ENCODE assay signal across 1 cellular context in the genomic region with DNA sequence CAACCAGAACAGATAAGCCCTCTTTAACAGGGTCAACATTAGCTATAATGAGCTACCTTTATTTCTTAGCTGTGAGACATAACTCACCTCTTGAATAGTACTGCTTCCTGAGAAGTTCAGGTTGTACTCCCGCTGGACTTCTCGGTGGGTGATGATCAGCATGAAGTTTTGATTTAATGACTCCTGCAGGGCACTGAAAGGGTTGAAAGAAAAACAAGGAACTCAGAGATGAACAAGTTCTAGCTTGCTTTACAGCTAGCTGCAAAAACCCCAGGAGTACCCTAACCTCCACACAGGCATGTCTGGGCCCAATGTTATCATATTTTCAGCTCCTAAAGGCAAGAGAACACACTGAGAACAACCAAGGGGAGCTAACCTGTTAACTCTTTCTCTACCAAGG.
TF ChIP-seq lines count a peak whose summit lies in the region.

No MANE protein-coding gene starts in this region.

TF ChIP-seq in HEK293, 187 proteins besides CTCF, POLR2A, EP300 and RAD21 (continued from another document and continues in another):
- TF ChIP-seq, protein P1, sequence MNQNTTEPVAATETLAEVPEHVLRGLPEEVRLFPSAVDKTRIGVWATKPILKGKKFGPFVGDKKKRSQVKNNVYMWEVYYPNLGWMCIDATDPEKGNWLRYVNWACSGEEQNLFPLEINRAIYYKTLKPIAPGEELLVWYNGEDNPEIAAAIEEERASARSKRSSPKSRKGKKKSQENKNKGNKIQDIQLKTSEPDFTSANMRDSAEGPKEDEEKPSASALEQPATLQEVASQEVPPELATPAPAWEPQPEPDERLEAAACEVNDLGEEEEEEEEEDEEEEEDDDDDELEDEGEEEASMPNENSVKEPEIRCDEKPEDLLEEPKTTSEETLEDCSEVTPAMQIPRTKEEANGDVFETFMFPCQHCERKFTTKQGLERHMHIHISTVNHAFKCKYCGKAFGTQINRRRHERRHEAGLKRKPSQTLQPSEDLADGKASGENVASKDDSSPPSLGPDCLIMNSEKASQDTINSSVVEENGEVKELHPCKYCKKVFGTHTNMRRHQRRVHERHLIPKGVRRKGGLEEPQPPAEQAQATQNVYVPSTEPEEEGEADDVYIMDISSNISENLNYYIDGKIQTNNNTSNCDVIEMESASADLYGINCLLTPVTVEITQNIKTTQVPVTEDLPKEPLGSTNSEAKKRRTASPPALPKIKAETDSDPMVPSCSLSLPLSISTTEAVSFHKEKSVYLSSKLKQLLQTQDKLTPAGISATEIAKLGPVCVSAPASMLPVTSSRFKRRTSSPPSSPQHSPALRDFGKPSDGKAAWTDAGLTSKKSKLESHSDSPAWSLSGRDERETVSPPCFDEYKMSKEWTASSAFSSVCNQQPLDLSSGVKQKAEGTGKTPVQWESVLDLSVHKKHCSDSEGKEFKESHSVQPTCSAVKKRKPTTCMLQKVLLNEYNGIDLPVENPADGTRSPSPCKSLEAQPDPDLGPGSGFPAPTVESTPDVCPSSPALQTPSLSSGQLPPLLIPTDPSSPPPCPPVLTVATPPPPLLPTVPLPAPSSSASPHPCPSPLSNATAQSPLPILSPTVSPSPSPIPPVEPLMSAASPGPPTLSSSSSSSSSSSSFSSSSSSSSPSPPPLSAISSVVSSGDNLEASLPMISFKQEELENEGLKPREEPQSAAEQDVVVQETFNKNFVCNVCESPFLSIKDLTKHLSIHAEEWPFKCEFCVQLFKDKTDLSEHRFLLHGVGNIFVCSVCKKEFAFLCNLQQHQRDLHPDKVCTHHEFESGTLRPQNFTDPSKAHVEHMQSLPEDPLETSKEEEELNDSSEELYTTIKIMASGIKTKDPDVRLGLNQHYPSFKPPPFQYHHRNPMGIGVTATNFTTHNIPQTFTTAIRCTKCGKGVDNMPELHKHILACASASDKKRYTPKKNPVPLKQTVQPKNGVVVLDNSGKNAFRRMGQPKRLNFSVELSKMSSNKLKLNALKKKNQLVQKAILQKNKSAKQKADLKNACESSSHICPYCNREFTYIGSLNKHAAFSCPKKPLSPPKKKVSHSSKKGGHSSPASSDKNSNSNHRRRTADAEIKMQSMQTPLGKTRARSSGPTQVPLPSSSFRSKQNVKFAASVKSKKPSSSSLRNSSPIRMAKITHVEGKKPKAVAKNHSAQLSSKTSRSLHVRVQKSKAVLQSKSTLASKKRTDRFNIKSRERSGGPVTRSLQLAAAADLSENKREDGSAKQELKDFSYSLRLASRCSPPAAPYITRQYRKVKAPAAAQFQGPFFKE (tag by site-specific recombination; IDR thresholded peaks at IDR 0.05; ENCODE audit: borderline replicate concordance), result no peak
- no peak for TF ChIP-seq ZBTB49 (tag by site-specific recombination; IDR thresholded peaks at IDR 0.05; ENCODE audit: low read depth)
- TF ChIP-seq, protein P2, sequence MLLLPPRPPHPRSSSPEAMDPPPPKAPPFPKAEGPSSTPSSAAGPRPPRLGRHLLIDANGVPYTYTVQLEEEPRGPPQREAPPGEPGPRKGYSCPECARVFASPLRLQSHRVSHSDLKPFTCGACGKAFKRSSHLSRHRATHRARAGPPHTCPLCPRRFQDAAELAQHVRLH (tag by site-specific recombination; IDR thresholded peaks at IDR 0.05), result peak; percentile 53; the same call in 1 of the 2 replicates
- no peak for TF ChIP-seq PRDM1 (tag by site-specific recombination; IDR thresholded peaks at IDR 0.05)
- TF ChIP-seq SP3 (tag by site-specific recombination; IDR thresholded peaks at IDR 0.05), result no peak
- TF ChIP-seq ZNF530 (tag by site-specific recombination; IDR thresholded peaks at IDR 0.05; ENCODE audit: low read depth), result no peak
- TF ChIP-seq BCL11B (tag by site-specific recombination; IDR thresholded peaks at IDR 0.05; ENCODE audit: low read depth), result no peak
- TF ChIP-seq, protein P3, sequence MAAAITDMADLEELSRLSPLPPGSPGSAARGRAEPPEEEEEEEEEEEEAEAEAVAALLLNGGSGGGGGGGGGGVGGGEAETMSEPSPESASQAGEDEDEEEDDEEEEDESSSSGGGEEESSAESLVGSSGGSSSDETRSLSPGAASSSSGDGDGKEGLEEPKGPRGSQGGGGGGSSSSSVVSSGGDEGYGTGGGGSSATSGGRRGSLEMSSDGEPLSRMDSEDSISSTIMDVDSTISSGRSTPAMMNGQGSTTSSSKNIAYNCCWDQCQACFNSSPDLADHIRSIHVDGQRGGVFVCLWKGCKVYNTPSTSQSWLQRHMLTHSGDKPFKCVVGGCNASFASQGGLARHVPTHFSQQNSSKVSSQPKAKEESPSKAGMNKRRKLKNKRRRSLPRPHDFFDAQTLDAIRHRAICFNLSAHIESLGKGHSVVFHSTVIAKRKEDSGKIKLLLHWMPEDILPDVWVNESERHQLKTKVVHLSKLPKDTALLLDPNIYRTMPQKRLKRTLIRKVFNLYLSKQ (tag by site-specific recombination; IDR thresholded peaks at IDR 0.05; ENCODE audit: borderline replicate concordance), result no peak
- no peak for TF ChIP-seq ZNF174 (tag by site-specific recombination; IDR thresholded peaks at IDR 0.05)
- TF ChIP-seq ZNF274 (IDR thresholded peaks at IDR 0.05; ENCODE audit: low read length), result no peak
- TF ChIP-seq ZNF274 (tag by site-specific recombination; IDR thresholded peaks at IDR 0.05; ENCODE audit: borderline replicate concordance), result no peak
- no peak for TF ChIP-seq ZNF791 (tag by site-specific recombination; IDR thresholded peaks at IDR 0.05)
- TF ChIP-seq ZNF341 (tag by site-specific recombination; IDR thresholded peaks at IDR 0.05; ENCODE audit: low read depth), result no peak
- TF ChIP-seq ZNF501 (tag by site-specific recombination; IDR thresholded peaks at IDR 0.05), result no peak
- peak; percentile 55; the same call in 1 of the 2 replicates for TF ChIP-seq ZBTB8A (tag by site-specific recombination; IDR thresholded peaks at IDR 0.05)
- TF ChIP-seq OSR2 (tag by site-specific recombination; IDR thresholded peaks at IDR 0.05), result peak; percentile 84
- TF ChIP-seq, protein P4, sequence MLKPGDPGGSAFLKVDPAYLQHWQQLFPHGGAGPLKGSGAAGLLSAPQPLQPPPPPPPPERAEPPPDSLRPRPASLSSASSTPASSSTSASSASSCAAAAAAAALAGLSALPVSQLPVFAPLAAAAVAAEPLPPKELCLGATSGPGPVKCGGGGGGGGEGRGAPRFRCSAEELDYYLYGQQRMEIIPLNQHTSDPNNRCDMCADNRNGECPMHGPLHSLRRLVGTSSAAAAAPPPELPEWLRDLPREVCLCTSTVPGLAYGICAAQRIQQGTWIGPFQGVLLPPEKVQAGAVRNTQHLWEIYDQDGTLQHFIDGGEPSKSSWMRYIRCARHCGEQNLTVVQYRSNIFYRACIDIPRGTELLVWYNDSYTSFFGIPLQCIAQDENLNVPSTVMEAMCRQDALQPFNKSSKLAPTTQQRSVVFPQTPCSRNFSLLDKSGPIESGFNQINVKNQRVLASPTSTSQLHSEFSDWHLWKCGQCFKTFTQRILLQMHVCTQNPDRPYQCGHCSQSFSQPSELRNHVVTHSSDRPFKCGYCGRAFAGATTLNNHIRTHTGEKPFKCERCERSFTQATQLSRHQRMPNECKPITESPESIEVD (tag by site-specific recombination; IDR thresholded peaks at IDR 0.05), result peak; percentile 68
- TF ChIP-seq, protein P5, sequence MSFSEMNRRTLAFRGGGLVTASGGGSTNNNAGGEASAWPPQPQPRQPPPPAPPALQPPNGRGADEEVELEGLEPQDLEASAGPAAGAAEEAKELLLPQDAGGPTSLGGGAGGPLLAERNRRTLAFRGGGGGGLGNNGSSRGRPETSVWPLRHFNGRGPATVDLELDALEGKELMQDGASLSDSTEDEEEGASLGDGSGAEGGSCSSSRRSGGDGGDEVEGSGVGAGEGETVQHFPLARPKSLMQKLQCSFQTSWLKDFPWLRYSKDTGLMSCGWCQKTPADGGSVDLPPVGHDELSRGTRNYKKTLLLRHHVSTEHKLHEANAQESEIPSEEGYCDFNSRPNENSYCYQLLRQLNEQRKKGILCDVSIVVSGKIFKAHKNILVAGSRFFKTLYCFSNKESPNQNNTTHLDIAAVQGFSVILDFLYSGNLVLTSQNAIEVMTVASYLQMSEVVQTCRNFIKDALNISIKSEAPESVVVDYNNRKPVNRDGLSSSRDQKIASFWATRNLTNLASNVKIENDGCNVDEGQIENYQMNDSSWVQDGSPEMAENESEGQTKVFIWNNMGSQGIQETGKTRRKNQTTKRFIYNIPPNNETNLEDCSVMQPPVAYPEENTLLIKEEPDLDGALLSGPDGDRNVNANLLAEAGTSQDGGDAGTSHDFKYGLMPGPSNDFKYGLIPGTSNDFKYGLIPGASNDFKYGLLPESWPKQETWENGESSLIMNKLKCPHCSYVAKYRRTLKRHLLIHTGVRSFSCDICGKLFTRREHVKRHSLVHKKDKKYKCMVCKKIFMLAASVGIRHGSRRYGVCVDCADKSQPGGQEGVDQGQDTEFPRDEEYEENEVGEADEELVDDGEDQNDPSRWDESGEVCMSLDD (tag by site-specific recombination; IDR thresholded peaks at IDR 0.05), result no peak
- TF ChIP-seq ZNF510 (tag by site-specific recombination; IDR thresholded peaks at IDR 0.05; ENCODE audit: insufficient replicate concordance), result no peak
- TF ChIP-seq ZNF560 (tag by site-specific recombination; IDR thresholded peaks at IDR 0.05; ENCODE audit: borderline replicate concordance), result no peak
- TF ChIP-seq HOXC10 (CRISPR knock-in tag; IDR thresholded peaks at IDR 0.05), result no peak
- TF ChIP-seq GLI4 (tag by site-specific recombination; IDR thresholded peaks at IDR 0.05), result no peak
- TF ChIP-seq, protein P6, sequence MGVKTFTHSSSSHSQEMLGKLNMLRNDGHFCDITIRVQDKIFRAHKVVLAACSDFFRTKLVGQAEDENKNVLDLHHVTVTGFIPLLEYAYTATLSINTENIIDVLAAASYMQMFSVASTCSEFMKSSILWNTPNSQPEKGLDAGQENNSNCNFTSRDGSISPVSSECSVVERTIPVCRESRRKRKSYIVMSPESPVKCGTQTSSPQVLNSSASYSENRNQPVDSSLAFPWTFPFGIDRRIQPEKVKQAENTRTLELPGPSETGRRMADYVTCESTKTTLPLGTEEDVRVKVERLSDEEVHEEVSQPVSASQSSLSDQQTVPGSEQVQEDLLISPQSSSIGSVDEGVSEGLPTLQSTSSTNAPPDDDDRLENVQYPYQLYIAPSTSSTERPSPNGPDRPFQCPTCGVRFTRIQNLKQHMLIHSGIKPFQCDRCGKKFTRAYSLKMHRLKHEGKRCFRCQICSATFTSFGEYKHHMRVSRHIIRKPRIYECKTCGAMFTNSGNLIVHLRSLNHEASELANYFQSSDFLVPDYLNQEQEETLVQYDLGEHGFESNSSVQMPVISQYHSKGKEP (tag by site-specific recombination; IDR thresholded peaks at IDR 0.05), result peak; percentile 86
- no peak for TF ChIP-seq GLI2 (tag by site-specific recombination; IDR thresholded peaks at IDR 0.05; ENCODE audit: borderline replicate concordance, low read depth)
- TF ChIP-seq ZNF366 (tag by site-specific recombination; conservative IDR thresholded peaks at IDR 0.05), result 0 out of 2 replicates have a peak, but pooled peaks have one; percentile 21
- TF ChIP-seq, protein P7, sequence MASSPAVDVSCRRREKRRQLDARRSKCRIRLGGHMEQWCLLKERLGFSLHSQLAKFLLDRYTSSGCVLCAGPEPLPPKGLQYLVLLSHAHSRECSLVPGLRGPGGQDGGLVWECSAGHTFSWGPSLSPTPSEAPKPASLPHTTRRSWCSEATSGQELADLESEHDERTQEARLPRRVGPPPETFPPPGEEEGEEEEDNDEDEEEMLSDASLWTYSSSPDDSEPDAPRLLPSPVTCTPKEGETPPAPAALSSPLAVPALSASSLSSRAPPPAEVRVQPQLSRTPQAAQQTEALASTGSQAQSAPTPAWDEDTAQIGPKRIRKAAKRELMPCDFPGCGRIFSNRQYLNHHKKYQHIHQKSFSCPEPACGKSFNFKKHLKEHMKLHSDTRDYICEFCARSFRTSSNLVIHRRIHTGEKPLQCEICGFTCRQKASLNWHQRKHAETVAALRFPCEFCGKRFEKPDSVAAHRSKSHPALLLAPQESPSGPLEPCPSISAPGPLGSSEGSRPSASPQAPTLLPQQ (tag by site-specific recombination; IDR thresholded peaks at IDR 0.05), result 0 out of 2 replicates have a peak, but pooled peaks have one; percentile 22
- TF ChIP-seq ZNF558 (tag by site-specific recombination; IDR thresholded peaks at IDR 0.05), result peak; percentile 31; the same call in 1 of the 2 replicates
- TF ChIP-seq ZNF114 (tag by site-specific recombination; IDR thresholded peaks at IDR 0.05), result no peak
- no peak for TF ChIP-seq ZFHX2 (tag by site-specific recombination; conservative IDR thresholded peaks at IDR 0.05)
- no peak for TF ChIP-seq ZNF645 (tag by site-specific recombination; IDR thresholded peaks at IDR 0.05)
- TF ChIP-seq SP7 (tag by site-specific recombination; IDR thresholded peaks at IDR 0.05), result peak; percentile 24; the same call in 1 of the 2 replicates
- TF ChIP-seq HIC1 (tag by site-specific recombination; IDR thresholded peaks at IDR 0.05), result no peak
- no peak for TF ChIP-seq ZNF549 (tag by site-specific recombination; IDR thresholded peaks at IDR 0.05)
